Comparison of ENCODE assay signal across 9 cellular contexts in genomic region chr7:17009007-17009719, GRCh38.
A peak's percentile ranks its signal among the peaks of the same experiment; 100 is the strongest.
DNase-seq lines count a peak whose midpoint lies in the region; ATAC-seq and TF ChIP-seq lines count a peak whose summit lies in the region.
"Had no signal": no experiment of that assay in that cellular context is flagged by ENCODE, and none has a peak within 500 bp of the region (broad histone marks: within the 10 kb centered on the region; RNA-seq: fewer than 3 reads in every experiment).

No MANE protein-coding gene starts in this region.

- CTCF ChIA-PET in activated CD4-positive, alpha-beta T cell treated with anti-CD3 and anti-CD28 coated beads for 36 hours (lab: Charles Lee), result interaction anchor here (0.7 to 1.4 kb wide), 10 partner anchors 10 to 1336 kb away, joined by 3 to 4 read pairs (median 3); no protein-coding TSS in a partner anchor
- CTCF ChIA-PET in Panc1 (lab: Charles Lee), result interaction anchor here (0.6 kb wide), 2 partner anchors 9 to 28 kb away, joined by 3 read pairs; no protein-coding TSS in a partner anchor

- no TSS peak for BruUV-seq in Panc1 (replicated peaks; lab: Mats Ljungman, UMichigan)

- no peak overlapping the region for H3K27ac Mint-ChIP-seq in activated CD4-positive, alpha-beta T cell treated with anti-CD3 and anti-CD28 coated beads for 36 hours
- no peak overlapping the region for H3K27ac Mint-ChIP-seq in activated T-helper 2 cell treated with anti-CD3 and anti-CD28 coated beads, Interferon-gamma antibody, Interleukin-2, Interleukin-4, amounts not matched to agents 10 μg/mL and 5 μg/mL and 100 μg/mL, durations not matched to agents 14 hours and 24 hours and 36 hours

- POLR2A ChIA-PET in activated CD4-positive, alpha-beta T cell treated with anti-CD3 and anti-CD28 coated beads for 36 hours (lab: Charles Lee), result interaction anchor here (0.7 kb wide), 1 partner anchor 1325 kb away, joined by 3 read pairs; no protein-coding TSS in a partner anchor
- POLR2A ChIA-PET in Panc1 (lab: Charles Lee), result no interaction called here

- TF ChIP-seq EP300 in gastroesophageal sphincter (IDR thresholded peaks at IDR 0.05) (no peak), upper lobe of left lung (IDR thresholded peaks at IDR 0.05) (peak in 1 of 4 donors; percentile 39)

- H3K4me1 Mint-ChIP-seq in activated CD4-positive, alpha-beta T cell treated with anti-CD3 and anti-CD28 coated beads for 36 hours, result peaks cover 15% of the 10 kb centered on the region
- H3K4me1 Mint-ChIP-seq in activated T-helper 2 cell treated with anti-CD3 and anti-CD28 coated beads, Interferon-gamma antibody, Interleukin-2, Interleukin-4, amounts not matched to agents 10 μg/mL and 5 μg/mL and 100 μg/mL, durations not matched to agents 14 hours and 24 hours and 36 hours (ENCODE audit: low read depth), result peaks cover 39% of the 10 kb centered on the region

- H3K36me3 ChIP-seq in Panc1 (ENCODE audit: control insufficient read depth, insufficient read depth, low read length), result no peaks in the 10 kb centered on the region
- H3K36me3 ChIP-seq in gastroesophageal sphincter, result no peaks in the 10 kb centered on the region
- H3K36me3 ChIP-seq in upper lobe of left lung, result no peaks in the 10 kb centered on the region

- intact Hi-C loops in activated CD4-positive, alpha-beta T cell treated with anti-CD3 and anti-CD28 coated beads for 36 hours (cut with DNase I, micrococcal nuclease), result loop anchor here in 1 of 2 experiments (2.0 kb wide), 1 partner anchor 290 kb away; the partner anchor contains the start of gene AHR
- intact Hi-C loops in Panc1 (cut with micrococcal nuclease; ENCODE audit: unreplicated experiment), result no loop called here
- intact Hi-C loops in activated T-helper 2 cell treated with anti-CD3 and anti-CD28 coated beads, Interferon-gamma antibody, Interleukin-2, Interleukin-4, amounts not matched to agents 10 μg/mL and 5 μg/mL and 100 μg/mL, durations not matched to agents 14 hours and 24 hours and 36 hours (cut with micrococcal nuclease), result no loop called here

- H3K36me3 Mint-ChIP-seq in activated CD4-positive, alpha-beta T cell treated with anti-CD3 and anti-CD28 coated beads for 36 hours (ENCODE audit: low read depth), result no peaks in the 10 kb centered on the region
- peaks cover 4% of the 10 kb centered on the region for H3K36me3 Mint-ChIP-seq in activated T-helper 2 cell treated with anti-CD3 and anti-CD28 coated beads, Interferon-gamma antibody, Interleukin-2, Interleukin-4, amounts not matched to agents 10 μg/mL and 5 μg/mL and 100 μg/mL, durations not matched to agents 14 hours and 24 hours and 36 hours (ENCODE audit: low read depth)

- in situ Hi-C loops in Panc1 (cut with HindIII; ENCODE audit: low pct_unique_long_range_greater_than_20kb, low sequenced_read_pairs), result no loop called here

- no peak overlapping the region for H3K4me3 Mint-ChIP-seq in activated CD4-positive, alpha-beta T cell treated with anti-CD3 and anti-CD28 coated beads for 36 hours
- no peak overlapping the region for H3K4me3 Mint-ChIP-seq in activated T-helper 2 cell treated with anti-CD3 and anti-CD28 coated beads, Interferon-gamma antibody, Interleukin-2, Interleukin-4, amounts not matched to agents 10 μg/mL and 5 μg/mL and 100 μg/mL, durations not matched to agents 14 hours and 24 hours and 36 hours (ENCODE audit: low read depth)

- H3K27me3 Mint-ChIP-seq in activated CD4-positive, alpha-beta T cell treated with anti-CD3 and anti-CD28 coated beads for 36 hours, result peaks cover 2% of the 10 kb centered on the region
- peaks cover 9% of the 10 kb centered on the region for H3K27me3 Mint-ChIP-seq in activated T-helper 2 cell treated with anti-CD3 and anti-CD28 coated beads, Interferon-gamma antibody, Interleukin-2, Interleukin-4, amounts not matched to agents 10 μg/mL and 5 μg/mL and 100 μg/mL, durations not matched to agents 14 hours and 24 hours and 36 hours (ENCODE audit: low read depth)

- H3K27ac ChIP-seq in Panc1 (ENCODE audit: low read length) (no peak overlapping the region), gastroesophageal sphincter (no peak overlapping the region), upper lobe of left lung (peak overlapping the region in 3 of 4 donors; percentile 0 to 78 (median 31))

- peak; percentile 68; the same call in 1 of the 2 replicates for TF ChIP-seq CTCF in Panc1 (IDR thresholded peaks at IDR 0.05)
- TF ChIP-seq CTCF in gastroesophageal sphincter (IDR thresholded peaks at IDR 0.05), result peak in 1 of 4 experiments; percentile 38
- TF ChIP-seq CTCF in upper lobe of left lung (IDR thresholded peaks at IDR 0.05), result peak in 4 of 6 experiments; percentile 14 to 51 (median 40)

- H3K4me3 ChIP-seq in Panc1 (ENCODE audit: low read depth in 2 of 2, low read length in 2 of 2) (no peak overlapping the region), gastroesophageal sphincter (no peak overlapping the region), upper lobe of left lung (no peak overlapping the region)

- ATAC-seq in activated CD4-positive, alpha-beta T cell treated with anti-CD3 and anti-CD28 coated beads for 36 hours, result peak; percentile 58
- ATAC-seq in Panc1, result 0 out of 2 replicates have a peak, but pooled peaks have one; percentile 34
- ATAC-seq in gastroesophageal sphincter, result peak; percentile 60
- ATAC-seq in upper lobe of left lung (ENCODE audit: low FRiP score in 2 of 2), result peak; percentile 46 to 90
- ATAC-seq in GM19324 (IDR thresholded peaks at IDR 0.05; ENCODE audit: low FRiP score, unreplicated experiment), result no peak
- ATAC-seq in HG02840 (IDR thresholded peaks at IDR 0.05; ENCODE audit: low FRiP score, unreplicated experiment), result no peak

- no peaks in the 10 kb centered on the region for H3K9me3 Mint-ChIP-seq in activated CD4-positive, alpha-beta T cell treated with anti-CD3 and anti-CD28 coated beads for 36 hours (ENCODE audit: low read depth)
- no peaks in the 10 kb centered on the region for H3K9me3 Mint-ChIP-seq in activated T-helper 2 cell treated with anti-CD3 and anti-CD28 coated beads, Interferon-gamma antibody, Interleukin-2, Interleukin-4, amounts not matched to agents 10 μg/mL and 5 μg/mL and 100 μg/mL, durations not matched to agents 14 hours and 24 hours and 36 hours

- DNase-seq in activated CD4-positive, alpha-beta T cell treated with anti-CD3 and anti-CD28 coated beads for 36 hours, result no peak
- no peak for DNase-seq in activated CD4-positive, alpha-beta T cell treated with anti-CD3 and anti-CD28 coated beads, Interleukin-2, amount 50 U/mL, for 48 hours
- no peak for DNase-seq in Panc1 (ENCODE audit: low read depth, low spot score)
- no peak for DNase-seq in upper lobe of left lung
- no peak for DNase-seq in activated T-helper 2 cell treated with anti-CD3 and anti-CD28 coated beads, Interferon-gamma antibody, Interleukin-2, Interleukin-4, amounts not matched to agents 10 μg/mL and 5 μg/mL and 100 μg/mL, durations not matched to agents 14 hours and 24 hours and 36 hours (ENCODE audit: low spot score)
- DNase-seq: NCI-H1694 treated with DMSO at 0.1 percent for 48 hours had no signal

- WGBS in gastroesophageal sphincter (ENCODE audit: low coverage in 1 of 2), 2 donors, result 47 to 49% methylated on average over 4 of the region's 4 CpGs
- 50 to 51% methylated on average over 4 of the region's 4 CpGs for WGBS in upper lobe of left lung, 2 donors

- H3K9me3 ChIP-seq in Panc1 (ENCODE audit: control insufficient read depth, insufficient read depth, low read depth, low read length) (no peaks in the 10 kb centered on the region), gastroesophageal sphincter (no peaks in the 10 kb centered on the region), upper lobe of left lung (no peaks in the 10 kb centered on the region)

- TF ChIP-seq POLR2A in gastroesophageal sphincter (IDR thresholded peaks at IDR 0.05) (no peak), upper lobe of left lung (IDR thresholded peaks at IDR 0.05) (peak in 1 of 4 donors; percentile 31)

- H3K27me3 ChIP-seq in Panc1 (ENCODE audit: control insufficient read depth, insufficient read depth, low read length) (no peaks in the 10 kb centered on the region), gastroesophageal sphincter (no peaks in the 10 kb centered on the region), upper lobe of left lung (no peaks in the 10 kb centered on the region)

- H3K4me1 ChIP-seq in Panc1 (ENCODE audit: control insufficient read depth, insufficient read depth, low read length) (no peaks in the 10 kb centered on the region), gastroesophageal sphincter (no peaks in the 10 kb centered on the region), upper lobe of left lung (peaks cover 17 to 24% (median 22%) of the 10 kb centered on the region in 4 donors)

Comparison
In these comparisons a context has a peak if more than half of its experiments do, and no peak if none do; other contexts are left out.
1. ATAC-seq: peak in activated CD4-positive, alpha-beta T cell treated with anti-CD3 and anti-CD28 coated beads for 36 hours (single experiment), Panc1 (single experiment), gastroesophageal sphincter (single experiment) and upper lobe of left lung (2 of 2); none in GM19324 (single experiment) and HG02840 (single experiment).
2. H3K27ac ChIP-seq: peak in upper lobe of left lung (3 of 4); none in Panc1 (single experiment) and gastroesophageal sphincter (0 of 4).